ENCODE assay signal across 1 cellular context in genomic region chr6:142013286-142013685, GRCh38.
TF ChIP-seq lines count a peak whose summit lies in the region.

No MANE protein-coding gene starts in this region.

TF ChIP-seq in GM12878, 131 proteins besides CTCF, POLR2A, EP300 and RAD21 (continued from another document):
- TF ChIP-seq CEBPZ (IDR thresholded peaks at IDR 0.05; ENCODE audit: low read depth, low read length): no peak
- no peak for TF ChIP-seq HDGF (IDR thresholded peaks at IDR 0.05)
- no peak for TF ChIP-seq CBX5 (IDR thresholded peaks at IDR 0.05; ENCODE audit: low read depth)
- TF ChIP-seq, protein P1, sequence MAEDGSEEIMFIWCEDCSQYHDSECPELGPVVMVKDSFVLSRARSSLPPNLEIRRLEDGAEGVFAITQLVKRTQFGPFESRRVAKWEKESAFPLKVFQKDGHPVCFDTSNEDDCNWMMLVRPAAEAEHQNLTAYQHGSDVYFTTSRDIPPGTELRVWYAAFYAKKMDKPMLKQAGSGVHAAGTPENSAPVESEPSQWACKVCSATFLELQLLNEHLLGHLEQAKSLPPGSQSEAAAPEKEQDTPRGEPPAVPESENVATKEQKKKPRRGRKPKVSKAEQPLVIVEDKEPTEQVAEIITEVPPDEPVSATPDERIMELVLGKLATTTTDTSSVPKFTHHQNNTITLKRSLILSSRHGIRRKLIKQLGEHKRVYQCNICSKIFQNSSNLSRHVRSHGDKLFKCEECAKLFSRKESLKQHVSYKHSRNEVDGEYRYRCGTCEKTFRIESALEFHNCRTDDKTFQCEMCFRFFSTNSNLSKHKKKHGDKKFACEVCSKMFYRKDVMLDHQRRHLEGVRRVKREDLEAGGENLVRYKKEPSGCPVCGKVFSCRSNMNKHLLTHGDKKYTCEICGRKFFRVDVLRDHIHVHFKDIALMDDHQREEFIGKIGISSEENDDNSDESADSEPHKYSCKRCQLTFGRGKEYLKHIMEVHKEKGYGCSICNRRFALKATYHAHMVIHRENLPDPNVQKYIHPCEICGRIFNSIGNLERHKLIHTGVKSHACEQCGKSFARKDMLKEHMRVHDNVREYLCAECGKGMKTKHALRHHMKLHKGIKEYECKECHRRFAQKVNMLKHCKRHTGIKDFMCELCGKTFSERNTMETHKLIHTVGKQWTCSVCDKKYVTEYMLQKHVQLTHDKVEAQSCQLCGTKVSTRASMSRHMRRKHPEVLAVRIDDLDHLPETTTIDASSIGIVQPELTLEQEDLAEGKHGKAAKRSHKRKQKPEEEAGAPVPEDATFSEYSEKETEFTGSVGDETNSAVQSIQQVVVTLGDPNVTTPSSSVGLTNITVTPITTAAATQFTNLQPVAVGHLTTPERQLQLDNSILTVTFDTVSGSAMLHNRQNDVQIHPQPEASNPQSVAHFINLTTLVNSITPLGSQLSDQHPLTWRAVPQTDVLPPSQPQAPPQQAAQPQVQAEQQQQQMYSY (CRISPR knock-in tag; IDR thresholded peaks at IDR 0.05): no peak
- TF ChIP-seq SMARCA5 (IDR thresholded peaks at IDR 0.05): no peak
- TF ChIP-seq NFIC (IDR thresholded peaks at IDR 0.05; ENCODE audit: low read depth, low read length): peak; percentile 75; the same call in 1 of the 2 replicates
- TF ChIP-seq NFXL1 (IDR thresholded peaks at IDR 0.05; ENCODE audit: borderline replicate concordance): no peak
- TF ChIP-seq, protein P2, sequence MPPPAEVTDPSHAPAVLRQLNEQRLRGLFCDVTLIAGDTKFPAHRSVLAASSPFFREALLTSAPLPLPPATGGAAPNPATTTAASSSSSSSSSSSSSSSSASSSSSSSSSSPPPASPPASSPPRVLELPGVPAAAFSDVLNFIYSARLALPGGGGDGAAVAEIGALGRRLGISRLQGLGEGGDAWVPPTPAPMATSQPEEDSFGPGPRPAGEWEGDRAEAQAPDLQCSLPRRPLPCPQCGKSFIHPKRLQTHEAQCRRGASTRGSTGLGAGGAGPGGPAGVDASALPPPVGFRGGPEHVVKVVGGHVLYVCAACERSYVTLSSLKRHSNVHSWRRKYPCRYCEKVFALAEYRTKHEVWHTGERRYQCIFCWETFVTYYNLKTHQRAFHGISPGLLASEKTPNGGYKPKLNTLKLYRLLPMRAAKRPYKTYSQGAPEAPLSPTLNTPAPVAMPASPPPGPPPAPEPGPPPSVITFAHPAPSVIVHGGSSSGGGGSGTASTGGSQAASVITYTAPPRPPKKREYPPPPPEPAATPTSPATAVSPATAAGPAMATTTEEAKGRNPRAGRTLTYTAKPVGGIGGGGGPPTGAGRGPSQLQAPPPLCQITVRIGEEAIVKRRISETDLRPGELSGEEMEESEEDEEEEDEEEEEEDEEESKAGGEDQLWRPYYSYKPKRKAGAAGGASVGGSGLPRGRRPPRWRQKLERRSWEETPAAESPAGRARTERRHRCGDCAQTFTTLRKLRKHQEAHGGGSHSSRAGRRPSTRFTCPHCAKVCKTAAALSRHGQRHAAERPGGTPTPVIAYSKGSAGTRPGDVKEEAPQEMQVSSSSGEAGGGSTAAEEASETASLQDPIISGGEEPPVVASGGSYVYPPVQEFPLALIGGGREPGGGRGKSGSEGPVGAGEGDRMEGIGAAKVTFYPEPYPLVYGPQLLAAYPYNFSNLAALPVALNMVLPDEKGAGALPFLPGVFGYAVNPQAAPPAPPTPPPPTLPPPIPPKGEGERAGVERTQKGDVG (CRISPR knock-in tag; IDR thresholded peaks at IDR 0.05): no peak
- peak; percentile 89 for TF ChIP-seq JUNB (IDR thresholded peaks at IDR 0.05)
- no peak for TF ChIP-seq IRF3 (IDR thresholded peaks at IDR 0.05)
- no peak for TF ChIP-seq STAT1 (conservative IDR thresholded peaks at IDR 0.05)
- no peak for TF ChIP-seq SIN3A (IDR thresholded peaks at IDR 0.05; ENCODE audit: low read depth, low read length)
- TF ChIP-seq NR2F1 (conservative IDR thresholded peaks at IDR 0.05): no peak
- TF ChIP-seq NFYA (IDR thresholded peaks at IDR 0.05; ENCODE audit: borderline replicate concordance, low read depth, low read length): no peak
- TF ChIP-seq ATF2 (IDR thresholded peaks at IDR 0.05; ENCODE audit: low read length): peak; percentile 45; the same call in 1 of the 2 replicates
- TF ChIP-seq POU2F2 (IDR thresholded peaks at IDR 0.05; ENCODE audit: borderline replicate concordance, low read depth, low read length): no peak
- TF ChIP-seq, protein P3, sequence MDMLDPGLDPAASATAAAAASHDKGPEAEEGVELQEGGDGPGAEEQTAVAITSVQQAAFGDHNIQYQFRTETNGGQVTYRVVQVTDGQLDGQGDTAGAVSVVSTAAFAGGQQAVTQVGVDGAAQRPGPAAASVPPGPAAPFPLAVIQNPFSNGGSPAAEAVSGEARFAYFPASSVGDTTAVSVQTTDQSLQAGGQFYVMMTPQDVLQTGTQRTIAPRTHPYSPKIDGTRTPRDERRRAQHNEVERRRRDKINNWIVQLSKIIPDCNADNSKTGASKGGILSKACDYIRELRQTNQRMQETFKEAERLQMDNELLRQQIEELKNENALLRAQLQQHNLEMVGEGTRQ (IDR thresholded peaks at IDR 0.05; ENCODE audit: borderline replicate concordance, low read depth, low read length): no peak
- no peak for TF ChIP-seq YY1 (IDR thresholded peaks at IDR 0.05; ENCODE audit: low read depth, low read length)
- peak; percentile 29; the same call in 1 of the 2 replicates for TF ChIP-seq GABPA (IDR thresholded peaks at IDR 0.05; ENCODE audit: low read depth)
- TF ChIP-seq BCL11A (IDR thresholded peaks at IDR 0.05; ENCODE audit: low read depth, low read length): peak; percentile 42; the same call in 1 of the 2 replicates
- TF ChIP-seq FOS (IDR thresholded peaks at IDR 0.05; ENCODE audit: borderline replicate concordance, extremely low read depth, insufficient read length): no peak
- TF ChIP-seq MTA2 (IDR thresholded peaks at IDR 0.05; ENCODE audit: low read depth): peak; percentile 20; the same call in 1 of the 2 replicates
- TF ChIP-seq NBN (IDR thresholded peaks at IDR 0.05): no peak
- no peak for TF ChIP-seq IRF4 (IDR thresholded peaks at IDR 0.05; ENCODE audit: low read depth, low read length)
- no peak for TF ChIP-seq MTA3 (IDR thresholded peaks at IDR 0.05; ENCODE audit: borderline replicate concordance, low read length)
- TF ChIP-seq CHD1 (IDR thresholded peaks at IDR 0.05; ENCODE audit: low read depth, low read length): no peak
- no peak for TF ChIP-seq SREBF1 (IDR thresholded peaks at IDR 0.05; ENCODE audit: low read length)
- TF ChIP-seq, protein P4, sequence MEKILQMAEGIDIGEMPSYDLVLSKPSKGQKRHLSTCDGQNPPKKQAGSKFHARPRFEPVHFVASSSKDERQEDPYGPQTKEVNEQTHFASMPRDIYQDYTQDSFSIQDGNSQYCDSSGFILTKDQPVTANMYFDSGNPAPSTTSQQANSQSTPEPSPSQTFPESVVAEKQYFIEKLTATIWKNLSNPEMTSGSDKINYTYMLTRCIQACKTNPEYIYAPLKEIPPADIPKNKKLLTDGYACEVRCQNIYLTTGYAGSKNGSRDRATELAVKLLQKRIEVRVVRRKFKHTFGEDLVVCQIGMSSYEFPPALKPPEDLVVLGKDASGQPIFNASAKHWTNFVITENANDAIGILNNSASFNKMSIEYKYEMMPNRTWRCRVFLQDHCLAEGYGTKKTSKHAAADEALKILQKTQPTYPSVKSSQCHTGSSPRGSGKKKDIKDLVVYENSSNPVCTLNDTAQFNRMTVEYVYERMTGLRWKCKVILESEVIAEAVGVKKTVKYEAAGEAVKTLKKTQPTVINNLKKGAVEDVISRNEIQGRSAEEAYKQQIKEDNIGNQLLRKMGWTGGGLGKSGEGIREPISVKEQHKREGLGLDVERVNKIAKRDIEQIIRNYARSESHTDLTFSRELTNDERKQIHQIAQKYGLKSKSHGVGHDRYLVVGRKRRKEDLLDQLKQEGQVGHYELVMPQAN (conservative IDR thresholded peaks at IDR 0.05): no peak
- no peak for TF ChIP-seq KLF5 (IDR thresholded peaks at IDR 0.05; ENCODE audit: partially characterized antibody)
- no peak for TF ChIP-seq BMI1 (IDR thresholded peaks at IDR 0.05; ENCODE audit: borderline replicate concordance)
- no peak for TF ChIP-seq REST (IDR thresholded peaks at IDR 0.05; ENCODE audit: low read depth, low read length)
- no peak for TF ChIP-seq HDAC6 (IDR thresholded peaks at IDR 0.05; ENCODE audit: unreplicated experiment)
- no peak for TF ChIP-seq CREB1 (IDR thresholded peaks at IDR 0.05; ENCODE audit: low read depth)
- TF ChIP-seq, protein P5, sequence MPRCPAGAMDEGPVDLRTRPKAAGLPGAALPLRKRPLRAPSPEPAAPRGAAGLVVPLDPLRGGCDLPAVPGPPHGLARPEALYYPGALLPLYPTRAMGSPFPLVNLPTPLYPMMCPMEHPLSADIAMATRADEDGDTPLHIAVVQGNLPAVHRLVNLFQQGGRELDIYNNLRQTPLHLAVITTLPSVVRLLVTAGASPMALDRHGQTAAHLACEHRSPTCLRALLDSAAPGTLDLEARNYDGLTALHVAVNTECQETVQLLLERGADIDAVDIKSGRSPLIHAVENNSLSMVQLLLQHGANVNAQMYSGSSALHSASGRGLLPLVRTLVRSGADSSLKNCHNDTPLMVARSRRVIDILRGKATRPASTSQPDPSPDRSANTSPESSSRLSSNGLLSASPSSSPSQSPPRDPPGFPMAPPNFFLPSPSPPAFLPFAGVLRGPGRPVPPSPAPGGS (IDR thresholded peaks at IDR 0.05; ENCODE audit: borderline replicate concordance, insufficient read depth, low read depth, low read length, poor library complexity, severe bottlenecking): peak; percentile 40
- TF ChIP-seq DPF2 (IDR thresholded peaks at IDR 0.05): no peak
- TF ChIP-seq SUPT20H (IDR thresholded peaks at IDR 0.05; ENCODE audit: borderline replicate concordance, control insufficient read depth, low read depth, low read length): no peak
- TF ChIP-seq FOXM1 (IDR thresholded peaks at IDR 0.05; ENCODE audit: low read depth, low read length): peak; percentile 20; the same call in 1 of the 2 replicates
